Comparison of ENCODE assay signal across 20 cellular contexts in genomic region chr12:111664961-111665865, GRCh38. TPM values are rescaled to one million over a fixed set of nuclear protein-coding genes. Genes with fewer than 3 reads are reported as not detected.
DNase-seq lines count a peak whose midpoint lies in the region; ATAC-seq and TF ChIP-seq lines count a peak whose summit lies in the region.
"Had no signal": no experiment of that assay in that cellular context is flagged by ENCODE, and none has a peak within 500 bp of the region (broad histone marks: within the 10 kb centered on the region; RNA-seq: fewer than 3 reads in every experiment).

No MANE protein-coding gene starts in this region.

- H4K20me1 ChIP-seq in GM23338 (replicated peaks; ENCODE audit: insufficient read depth): peaks cover 13% of the 10 kb centered on the region

- no peaks in the 10 kb centered on the region for H3K79me2 ChIP-seq in GM23338 (replicated peaks; ENCODE audit: insufficient read depth)

- H3K27me3 Mint-ChIP-seq in GM23338 (ENCODE audit: insufficient read depth, low read depth, poor library complexity): no peaks in the 10 kb centered on the region
- H3K27me3 Mint-ChIP-seq in activated T-helper 17 cell treated with anti-CD3 and anti-CD28 coated beads, Interleukin-2, amount 50 U/mL, for 72 hours: no peaks in the 10 kb centered on the region
- H3K27me3 Mint-ChIP-seq: T-cell had no signal

- peaks cover 38% of the 10 kb centered on the region for H3K36me3 Mint-ChIP-seq in GM23338 (ENCODE audit: low read depth)
- peaks cover 96% of the 10 kb centered on the region for H3K36me3 Mint-ChIP-seq in activated T-helper 17 cell treated with anti-CD3 and anti-CD28 coated beads, Interleukin-2, amount 50 U/mL, for 72 hours (ENCODE audit: low read depth)

- no peaks in the 10 kb centered on the region for H3K4me1 ChIP-seq in GM23338 (ENCODE audit: insufficient read depth)
- H3K4me1 ChIP-seq: adrenal gland, sigmoid colon, vagina had no signal

- no peak overlapping the region for H2AFZ ChIP-seq in GM23338
- H2AFZ ChIP-seq: GM23248 had no signal

- no peak overlapping the region for H3K4me2 ChIP-seq in GM23338

- DNase-seq in GM23338 (ENCODE audit: low spot score) (no peak), epithelial cell of esophagus (ENCODE audit: low read depth) (peak; percentile 25), pons (ENCODE audit: low spot score) (peak; percentile 50), Right ventricle myocardium superior (no peak), NCI-H1105 treated with DMSO at 0.1 percent for 48 hours (lab: John Stamatoyannopoulos, UW) (no peak)
- no peak for DNase-seq in activated CD4-positive, alpha-beta T cell treated with anti-CD3 and anti-CD28 coated beads for 48 hours
- DNase-seq: activated CD4-positive, alpha-beta T cell treated with anti-CD3 and anti-CD28 coated beads, Interleukin-2, amount 50 U/mL, for 48 hours; activated T-cell treated with anti-CD3 and anti-CD28 coated beads, Interleukin-2, amount 50 U/mL, for 1 hour; adrenal gland; COR-L47; GM23248; left ventricle myocardium superior; NCI-H2081; NCI-H510A treated with DMSO at 0.1 percent for 48 hours; sigmoid colon; stimulated activated CD4-positive, alpha-beta T cell treated with anti-CD3 and anti-CD28 coated beads, Interleukin-1b, Interleukin-23, amount 100 ng/mL, for 48 hours; T-cell had no signal

- H3K9me2 ChIP-seq in GM23338 (ENCODE audit: insufficient read depth): no peaks in the 10 kb centered on the region

- intact Hi-C loops in Right ventricle myocardium superior (cut with DNase I): no loop called here

- H3K4me1 Mint-ChIP-seq in GM23338: no peaks in the 10 kb centered on the region
- H3K4me1 Mint-ChIP-seq in activated T-helper 17 cell treated with anti-CD3 and anti-CD28 coated beads, Interleukin-2, amount 50 U/mL, for 72 hours: no peaks in the 10 kb centered on the region

- peaks cover 30% of the 10 kb centered on the region for H3K36me3 ChIP-seq in GM23338 (ENCODE audit: insufficient read depth)

- H3K27ac Mint-ChIP-seq in GM23338: no peak overlapping the region
- H3K27ac Mint-ChIP-seq in activated T-helper 17 cell treated with anti-CD3 and anti-CD28 coated beads, Interleukin-2, amount 50 U/mL, for 72 hours: peak overlapping the region; percentile 74
- H3K27ac Mint-ChIP-seq: T-cell had no signal

- TF ChIP-seq CTCF in GM23338 (conservative IDR thresholded peaks at IDR 0.05; ENCODE audit: low read depth in 2 of 2) (no peak), epithelial cell of esophagus (IDR thresholded peaks at IDR 0.05; ENCODE audit: insufficient read depth, low read depth, low read length, missing control alignments) (no peak)

- H3K27ac ChIP-seq in GM23338 (ENCODE audit: low read depth): no peak overlapping the region
- H3K27ac ChIP-seq: adrenal gland, GM23248, sigmoid colon, vagina had no signal

- H3K4me3 Mint-ChIP-seq in GM23338: no peak overlapping the region
- H3K4me3 Mint-ChIP-seq in activated T-helper 17 cell treated with anti-CD3 and anti-CD28 coated beads, Interleukin-2, amount 50 U/mL, for 72 hours: no peak overlapping the region
- H3K4me3 Mint-ChIP-seq: T-cell had no signal

- no peaks in the 10 kb centered on the region for H3K9me3 Mint-ChIP-seq in GM23338
- no peaks in the 10 kb centered on the region for H3K9me3 Mint-ChIP-seq in activated T-helper 17 cell treated with anti-CD3 and anti-CD28 coated beads, Interleukin-2, amount 50 U/mL, for 72 hours
- H3K9me3 Mint-ChIP-seq: T-cell had no signal

- no peaks in the 10 kb centered on the region for H3K27me3 ChIP-seq in GM23338 (ENCODE audit: insufficient read depth)
- H3K27me3 ChIP-seq: adrenal gland, sigmoid colon, vagina had no signal

- no peaks in the 10 kb centered on the region for H3F3A ChIP-seq in GM23338 (replicated peaks; ENCODE audit: low read depth)

- H3K4me3 ChIP-seq in GM23338: no peak overlapping the region
- no peak overlapping the region for H3K4me3 ChIP-seq in epithelial cell of esophagus (ENCODE audit: low read length)
- H3K4me3 ChIP-seq: adrenal gland, GM23248, sigmoid colon, vagina had no signal

- ATAC-seq in GM23338 (peak; percentile 24; the same call in 1 of the 3 replicates), Right ventricle myocardium superior (ENCODE audit: poor library complexity) (no peak)
- no peak for ATAC-seq in activated T-helper 17 cell treated with anti-CD3 and anti-CD28 coated beads, Interleukin-2, amount 50 U/mL, for 72 hours (replicated peaks)
- ATAC-seq: left ventricle myocardium superior, Right ventricle myocardium inferior, T-cell had no signal

TF ChIP-seq in GM23338, 12 proteins besides CTCF, POLR2A, EP300 and RAD21 (continues in another document):
- TF ChIP-seq JUNB (IDR thresholded peaks at IDR 0.05; ENCODE audit: unreplicated experiment): no peak
- TF ChIP-seq ZNF114 (CRISPR knock-in tag; IDR thresholded peaks at IDR 0.05): no peak
- TF ChIP-seq EZH2phosphoT487 (IDR thresholded peaks at IDR 0.05; ENCODE audit: unreplicated experiment): no peak
- no peak for TF ChIP-seq NANOG (IDR thresholded peaks at IDR 0.05; ENCODE audit: borderline replicate concordance)
- no peak for TF ChIP-seq REST (IDR thresholded peaks at IDR 0.05; ENCODE audit: unreplicated experiment)
- no peak for TF ChIP-seq CREB1 (CRISPR knock-in tag; IDR thresholded peaks at IDR 0.05; ENCODE audit: low read depth)
- TF ChIP-seq POLR2AphosphoS5 (IDR thresholded peaks at IDR 0.05; ENCODE audit: low read depth): no peak
- no peak for TF ChIP-seq STAT1 (IDR thresholded peaks at IDR 0.05; ENCODE audit: unreplicated experiment)
- TF ChIP-seq ETS1 (IDR thresholded peaks at IDR 0.05): no peak
- no peak for TF ChIP-seq ZNF331 (CRISPR knock-in tag; IDR thresholded peaks at IDR 0.05; ENCODE audit: low read depth)
- no peak for TF ChIP-seq EZH2 (IDR thresholded peaks at IDR 0.05; ENCODE audit: low read depth, unreplicated experiment)

RNA-seq across cellular contexts. Expression of gene BRAP, which starts 20.5 kb away (rescaled TPM):
- 17.2 and 19.4 TPM in 2 replicates for total RNA-seq in GM23338 (2014; rRNA removed; shearing (Covaris generic))
- 13.6 and 14.9 TPM in 2 replicates for polyA plus RNA-seq in GM23338 (2016; fragmentation: Nextera tagmentation; extraction: Ambion mirVana)
- 10 to 100 TPM; 15.8 to 16.4 TPM for total RNA-seq in activated T-helper 17 cell treated with anti-CD3 and anti-CD28 coated beads, Interleukin-2, amount 50 U/mL, for 72 hours
- 13.8 TPM for total RNA-seq in Right ventricle myocardium superior

RNA-seq across cellular contexts. Expression of gene ACAD10, which starts 20.6 kb away (rescaled TPM):
- total RNA-seq in GM23338 (2014; rRNA removed; shearing (Covaris generic)): 23.1 and 24.4 TPM in 2 replicates
- polyA plus RNA-seq in GM23338 (2016; fragmentation: Nextera tagmentation; extraction: Ambion mirVana): 15.4 and 16.3 TPM in 2 replicates
- 10 to 100 TPM; 28.7 to 40.2 TPM for total RNA-seq in activated T-helper 17 cell treated with anti-CD3 and anti-CD28 coated beads, Interleukin-2, amount 50 U/mL, for 72 hours
- 29.5 TPM for total RNA-seq in Right ventricle myocardium superior

Comparison
In these comparisons a context has a peak if more than half of its experiments do, and no peak if none do; other contexts are left out.
1. DNase-seq: peak in epithelial cell of esophagus (single experiment) and pons (single experiment); none in GM23338 (single experiment), Right ventricle myocardium superior (single experiment), NCI-H1105 treated with DMSO at 0.1 percent for 48 hours (single experiment) and activated CD4-positive, alpha-beta T cell treated with anti-CD3 and anti-CD28 coated beads for 48 hours (single experiment).